ENCODE assay signal across 27 cellular contexts in the genomic region with DNA sequence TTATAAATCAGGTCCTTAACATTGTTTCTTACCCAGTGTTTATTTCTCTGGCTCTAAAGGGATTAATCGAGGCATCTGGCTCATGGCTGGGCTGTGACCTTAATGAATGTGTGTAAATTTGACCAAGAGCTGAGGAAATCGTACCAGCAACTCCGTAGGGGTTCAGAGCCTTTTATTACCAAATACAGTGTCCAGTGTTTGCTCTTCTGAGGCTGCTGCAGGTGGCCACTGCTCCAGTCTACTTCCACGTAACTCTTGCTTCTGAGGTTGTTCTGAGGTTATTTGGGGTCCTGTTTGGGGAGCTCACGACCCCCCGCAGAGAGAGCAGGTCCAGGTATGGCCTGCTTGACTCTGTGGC. TPM values are rescaled to one million over a fixed set of nuclear protein-coding genes. Genes with fewer than 3 reads are reported as not detected.
A peak's percentile ranks its signal among the peaks of the same experiment; 100 is the strongest.
DNase-seq lines count a peak whose midpoint lies in the region; ATAC-seq and TF ChIP-seq lines count a peak whose summit lies in the region.
"Had no signal": no experiment of that assay in that cellular context is flagged by ENCODE, and none has a peak within 500 bp of the region (broad histone marks: within the 10 kb centered on the region; RNA-seq: fewer than 3 reads in every experiment).

No MANE protein-coding gene starts in this region.

- H3K27me3 Mint-ChIP-seq in activated CD8-positive, alpha-beta T cell treated with anti-CD3 and anti-CD28 coated beads for 36 hours = no peaks in the 10 kb centered on the region

- no peaks in the 10 kb centered on the region for H3K9me3 Mint-ChIP-seq in activated CD8-positive, alpha-beta T cell treated with anti-CD3 and anti-CD28 coated beads for 36 hours
- H3K9me3 Mint-ChIP-seq: activated T-cell treated with anti-CD3 and anti-CD28 coated beads, Interleukin-2, amount 50 U/mL, for 72 hours; CD4-positive, CD25-positive, alpha-beta regulatory T cell; stimulated activated naive B cell treated with anti-CD40 and anti-IgM and Interleukin-4, amounts not matched to agents 10 μg/mL and 1 μg/mL and 100 μg/mL, for 72 hours had no signal

- no peak for ATAC-seq in GM19463 (IDR thresholded peaks at IDR 0.05; ENCODE audit: unreplicated experiment)
- ATAC-seq in activated CD8-positive, alpha-beta T cell treated with anti-CD3 and anti-CD28 coated beads for 36 hours = no peak
- ATAC-seq: activated CD4-positive, CD25-positive, alpha-beta regulatory T cell treated with anti-CD3 and anti-CD28 coated beads, Interleukin-2, amount 50 U/mL, for 24 hours; activated CD8-positive, alpha-beta T cell treated with anti-CD3 and anti-CD28 coated beads, Interleukin-2, amount 10 ng/mL, durations not matched to agents 7 days and 5 days; activated T-cell treated with anti-CD3 and anti-CD28 coated beads, Interleukin-2, amount 50 U/mL, for 72 hours; stimulated activated naive B cell treated with anti-CD40 and anti-IgM and Interleukin-4, amounts not matched to agents 10 μg/mL and 1 μg/mL and 100 μg/mL, for 72 hours had no signal

- H3K9me3 ChIP-seq in stomach = no peaks in the 10 kb centered on the region
- H3K9me3 ChIP-seq: colonic mucosa, Peyer's patch, spleen had no signal

- TF ChIP-seq EP300 in stomach (IDR thresholded peaks at IDR 0.05) = no peak

- peaks cover 9 to 57% (median 29%) of the 10 kb centered on the region in 4 donors for H3K4me1 ChIP-seq in stomach
- H3K4me1 ChIP-seq: colonic mucosa had no signal

- H3K4me3 Mint-ChIP-seq in activated CD8-positive, alpha-beta T cell treated with anti-CD3 and anti-CD28 coated beads for 36 hours = no peak overlapping the region
- H3K4me3 Mint-ChIP-seq: activated CD8-positive, alpha-beta T cell treated with anti-CD3 and anti-CD28 coated beads, Interleukin-2, amount 10 ng/mL, durations not matched to agents 7 days and 5 days; activated T-cell treated with anti-CD3 and anti-CD28 coated beads, Interleukin-2, amount 50 U/mL, for 72 hours; stimulated activated naive B cell treated with anti-CD40 and anti-IgM and Interleukin-4, amounts not matched to agents 10 μg/mL and 1 μg/mL and 100 μg/mL, for 72 hours had no signal

- no peak overlapping the region for H3K27ac Mint-ChIP-seq in activated CD8-positive, alpha-beta T cell treated with anti-CD3 and anti-CD28 coated beads for 36 hours
- H3K27ac Mint-ChIP-seq: activated CD8-positive, alpha-beta T cell treated with anti-CD3 and anti-CD28 coated beads, Interleukin-2, amount 10 ng/mL, durations not matched to agents 7 days and 5 days; activated T-cell treated with anti-CD3 and anti-CD28 coated beads, Interleukin-2, amount 50 U/mL, for 72 hours; stimulated activated naive B cell treated with anti-CD40 and anti-IgM and Interleukin-4, amounts not matched to agents 10 μg/mL and 1 μg/mL and 100 μg/mL, for 72 hours had no signal

- intact Hi-C loops in stomach (cut with DNase I; ENCODE audit: low total_unique reads) = no loop called here
- intact Hi-C loops in activated CD8-positive, alpha-beta T cell treated with anti-CD3 and anti-CD28 coated beads for 36 hours (cut with micrococcal nuclease) = no loop called here

- H3K4me3 ChIP-seq in stomach = no peak overlapping the region
- H3K4me3 ChIP-seq: colonic mucosa, Peyer's patch, spleen had no signal

- POLR2A ChIA-PET in activated CD8-positive, alpha-beta T cell treated with anti-CD3 and anti-CD28 coated beads for 36 hours (lab: Charles Lee) = interaction anchor here (1.6 to 1.7 kb wide), 2 partner anchors 9 to 16 kb away, joined by 4 to 5 read pairs; no protein-coding TSS in a partner anchor

- peak in 2 of 3 experiments; percentile 42 to 79 for DNase-seq in NCI-H1417 (lab: John Stamatoyannopoulos, UW)
- DNase-seq in NCI-H1417 treated with DMSO at 0.1 percent for 48 hours (lab: John Stamatoyannopoulos, UW) = no peak
- DNase-seq in NCI-H82 treated with DMSO at 0.1 percent for 48 hours (lab: John Stamatoyannopoulos, UW; ENCODE audit: unreplicated experiment) = peak; percentile 15
- DNase-seq in iPS-NIHi7 (ENCODE audit: extremely low spot score) = peak; percentile 6
- no peak for DNase-seq in stomach
- DNase-seq in activated CD8-positive, alpha-beta T cell treated with anti-CD3 and anti-CD28 coated beads for 36 hours = no peak
- no peak for DNase-seq in medulla oblongata (ENCODE audit: extremely low spot score)
- DNase-seq: 8988T; activated CD8-positive, alpha-beta T cell treated with anti-CD3 and anti-CD28 coated beads, Interleukin-2, amount 10 ng/mL, durations not matched to agents 7 days and 5 days; activated naive CD4-positive, alpha-beta T cell treated with Interleukin-2 at 50 U/mL for 16 hours; activated T-cell treated with anti-CD3 and anti-CD28 coated beads, Interleukin-2, amount 50 U/mL, for 72 hours; amniotic stem cell; CD4-positive, CD25-positive, alpha-beta regulatory T cell; DMS 273 treated with DMSO at 0.1 percent for 48 hours; IMR-90; kidney glomerular epithelial cell; mammary epithelial cell; NCI-H1105; NCI-H446; nucleus accumbens; Peyer's patch; spleen; stimulated activated CD4-positive, alpha-beta T cell treated with anti-CD3 and anti-CD28 coated beads, Interleukin-2, amount 100 ng/mL, for 48 hours; stimulated activated naive B cell treated with anti-CD40 and anti-IgM and Interleukin-4, amounts not matched to agents 10 μg/mL and 1 μg/mL and 100 μg/mL, for 72 hours had no signal

- peaks cover 6% of the 10 kb centered on the region for H3K36me3 Mint-ChIP-seq in activated CD8-positive, alpha-beta T cell treated with anti-CD3 and anti-CD28 coated beads for 36 hours (ENCODE audit: low read depth)
- H3K36me3 Mint-ChIP-seq: stimulated activated naive B cell treated with anti-CD40 and anti-IgM and Interleukin-4, amounts not matched to agents 10 μg/mL and 1 μg/mL and 100 μg/mL, for 72 hours had no signal

- peak overlapping the region in 3 of 5 donors; percentile 20 to 54 (median 28) for H3K27ac ChIP-seq in stomach
- H3K27ac ChIP-seq: colonic mucosa, Peyer's patch, spleen had no signal

- no peak for TF ChIP-seq POLR2A in stomach (IDR thresholded peaks at IDR 0.05)

- 53 to 59% (median 54%) methylated on average over 4 to 6 of the region's 6 CpGs for WGBS in stomach, 5 donors

- CTCF ChIA-PET in activated CD8-positive, alpha-beta T cell treated with anti-CD3 and anti-CD28 coated beads for 36 hours (lab: Charles Lee) = interaction anchor here (1.0 kb wide), 1 partner anchor 9 kb away, joined by 3 read pairs; no protein-coding TSS in a partner anchor

- no peak for TF ChIP-seq CTCF in stomach (IDR thresholded peaks at IDR 0.05)
- TF ChIP-seq CTCF in activated CD8-positive, alpha-beta T cell treated with anti-CD3 and anti-CD28 coated beads for 36 hours (IDR thresholded peaks at IDR 0.05) = no peak

- peaks cover 21% of the 10 kb centered on the region for H3K4me1 Mint-ChIP-seq in activated CD8-positive, alpha-beta T cell treated with anti-CD3 and anti-CD28 coated beads for 36 hours (ENCODE audit: low read depth)
- H3K4me1 Mint-ChIP-seq: stimulated activated naive B cell treated with anti-CD40 and anti-IgM and Interleukin-4, amounts not matched to agents 10 μg/mL and 1 μg/mL and 100 μg/mL, for 72 hours had no signal

- H3K27me3 ChIP-seq in stomach = no peaks in the 10 kb centered on the region
- H3K27me3 ChIP-seq: colonic mucosa, Peyer's patch, spleen had no signal

- peaks cover 0 to 13% (median 4%) of the 10 kb centered on the region in 4 donors for H3K36me3 ChIP-seq in stomach
- H3K36me3 ChIP-seq: colonic mucosa had no signal

RNA-seq across cellular contexts. Expression of a gene that starts 33.6 kb away (rescaled TPM):
- total RNA-seq in stomach = 10 to 100 TPM in 1 of 5 donors, 1 to 10 TPM in 4; 4.6 to 33.9 (median 6.4) TPM
- 10 to 100 TPM in 1 of 3 donors, 1 to 10 TPM in 2; 4.3 to 10.0 (median 4.5) TPM for polyA plus RNA-seq in stomach
- 1 to 10 TPM; 3.7 to 4.4 TPM for total RNA-seq in activated CD8-positive, alpha-beta T cell treated with anti-CD3 and anti-CD28 coated beads for 36 hours

Comparison
In these comparisons a context has a peak if more than half of its experiments do, and no peak if none do; other contexts are left out.
1. DNase-seq: peak in NCI-H1417 (2 of 3), NCI-H82 treated with DMSO at 0.1 percent for 48 hours (single experiment) and iPS-NIHi7 (single experiment); none in NCI-H1417 treated with DMSO at 0.1 percent for 48 hours (single experiment), stomach (single experiment), activated CD8-positive, alpha-beta T cell treated with anti-CD3 and anti-CD28 coated beads for 36 hours (single experiment) and medulla oblongata (single experiment).